In the genomic region with DNA sequence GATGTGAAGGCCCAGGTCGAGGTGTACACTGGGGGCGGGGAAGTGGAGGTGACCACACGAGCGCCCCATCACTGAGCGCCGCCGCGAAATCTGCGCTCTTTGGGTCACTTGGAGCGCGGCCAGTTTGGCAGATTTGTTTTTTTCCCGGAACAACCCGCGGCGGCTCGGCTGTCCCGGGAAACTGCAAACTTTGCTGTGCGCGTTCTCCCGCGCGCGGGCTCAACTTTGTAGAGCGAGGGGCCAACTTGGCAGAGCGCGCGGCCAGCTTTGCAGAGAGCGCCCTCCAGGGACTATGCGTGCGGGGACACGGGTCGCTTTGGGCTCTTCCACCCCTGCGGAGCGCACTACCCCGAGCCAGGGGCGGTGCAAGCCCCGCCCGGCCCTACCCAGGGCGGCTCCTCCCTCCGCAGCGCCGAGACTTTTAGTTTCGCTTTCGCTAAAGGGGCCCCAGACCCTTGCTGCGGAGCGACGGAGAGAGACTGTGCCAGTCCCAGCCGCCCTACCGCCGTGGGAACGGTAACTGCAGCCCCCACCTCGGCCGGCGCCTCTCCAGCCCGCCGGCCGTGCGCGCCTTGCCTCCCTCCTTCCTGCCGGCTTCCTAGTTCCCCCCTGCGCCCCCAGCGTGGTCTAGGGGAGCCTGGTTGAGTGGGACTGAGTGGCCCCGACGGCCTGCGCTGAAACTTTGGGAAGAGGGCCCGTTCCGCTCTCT, we compare ENCODE assay signal across 8 cellular contexts. TPM values are rescaled to one million over a fixed set of nuclear protein-coding genes. Genes with fewer than 3 reads are reported as not detected.
DNase-seq lines count a peak whose midpoint lies in the region; ATAC-seq and TF ChIP-seq lines count a peak whose summit lies in the region.

A gene (plus strand): TSS at position 450 of the 709 bp plus-strand sequence. CDS start 17,582 bp downstream, outside the sequence.

- TF ChIP-seq RAD21 in liver (IDR thresholded peaks at IDR 0.05), result no peak

- peak within 1 kb of the TSS; percentile 30 to 97 for H3K9ac ChIP-seq in liver (ENCODE audit: low read depth in 1 of 2, low read length in 2 of 2)

- DNase-seq in AG10803 (ENCODE audit: low read depth) (peak; percentile 65), NCI-H526 treated with DMSO at 0.1 percent for 48 hours (lab: John Stamatoyannopoulos, UW) (peak; percentile 10), dermis blood vessel endothelial cell (peak; percentile 79)
- peak; percentile 73 to 78 for DNase-seq in activated CD4-positive, alpha-beta T cell treated with anti-CD3 and anti-CD28 coated beads, Interleukin-2, amount 50 U/mL, for 4 hours
- peak; percentile 82 for DNase-seq in stimulated activated CD4-positive, alpha-beta T cell treated with anti-CD3 and anti-CD28 coated beads, Interleukin-4, amount 100 ng/mL, for 24 hours

- WGBS in liver, result under 1% methylated on average over 67 of the region's 67 CpGs

- peaks cover 4 to 28% (median 7%) of the 10 kb centered on the region in 4 donors for H3K4me1 ChIP-seq in liver (ENCODE audit: control insufficient read depth in 4 of 4, insufficient read depth in 4 of 4, low read length in 3 of 4)

- H3K27me3 ChIP-seq in liver (ENCODE audit: control insufficient read depth in 4 of 4, insufficient read depth in 4 of 4, low read length in 3 of 4), result no peaks in the 10 kb centered on the region

- peaks cover 0 to 3% (median 0%) of the 10 kb centered on the region in 4 donors for H3K36me3 ChIP-seq in liver (ENCODE audit: control insufficient read depth in 4 of 4, insufficient read depth in 3 of 4, low read depth in 1 of 4, low read length in 3 of 4)

- ATAC-seq in GM18868 (IDR thresholded peaks at IDR 0.05; ENCODE audit: unreplicated experiment) (peak; percentile 64), HG03103 (IDR thresholded peaks at IDR 0.05; ENCODE audit: low read depth, unreplicated experiment) (peak; percentile 64)

- peak within 1 kb of the TSS; percentile 99 for H3K4me3 ChIP-seq in AG10803 (ENCODE audit: low read length)
- H3K4me3 ChIP-seq in liver (ENCODE audit: low read depth in 1 of 3, low read length in 3 of 3), result peak within 1 kb of the TSS; percentile 77 to 95 (median 79)

- no peak; the same call in 1 of the 2 replicates for TF ChIP-seq CTCF in AG10803 (conservative IDR thresholded peaks at IDR 0.05; ENCODE audit: low read length)
- TF ChIP-seq CTCF in liver (IDR thresholded peaks at IDR 0.05; ENCODE audit: low read depth, low read length, missing input control), result peak; percentile 23

- H3K27ac ChIP-seq in liver (ENCODE audit: low read depth in 1 of 2, low read length in 2 of 2), result peak within 1 kb of the TSS; percentile 84 to 99

- no peaks in the 10 kb centered on the region for H3K9me3 ChIP-seq in liver (ENCODE audit: control insufficient read depth in 4 of 4, low read length in 3 of 4)

TF ChIP-seq in liver, 16 proteins besides CTCF, POLR2A, EP300 and RAD21:
- TF ChIP-seq NR2F2 (IDR thresholded peaks at IDR 0.05) (no peak), FOXA1 (IDR thresholded peaks at IDR 0.05) (no peak), FOXA2 (IDR thresholded peaks at IDR 0.05) (no peak), GABPA (IDR thresholded peaks at IDR 0.05 in 1 of 2, conservative IDR thresholded peaks at IDR 0.05 in 1 of 2) (no peak), HNF4A (conservative IDR thresholded peaks at IDR 0.05) (no peak), TAF1 (conservative IDR thresholded peaks at IDR 0.05) (peak; percentile 17), JUND (IDR thresholded peaks at IDR 0.05) (no peak), EGR1 (IDR thresholded peaks at IDR 0.05; ENCODE audit: low read depth in 2 of 2) (no peak), HNF4G (IDR thresholded peaks at IDR 0.05) (no peak), RXRA (IDR thresholded peaks at IDR 0.05) (peak in 1 of 2 donors; percentile 48), YY1 (IDR thresholded peaks at IDR 0.05) (peak; percentile 20), SP1 (IDR thresholded peaks at IDR 0.05) (no peak)
- TF ChIP-seq, protein P1, sequence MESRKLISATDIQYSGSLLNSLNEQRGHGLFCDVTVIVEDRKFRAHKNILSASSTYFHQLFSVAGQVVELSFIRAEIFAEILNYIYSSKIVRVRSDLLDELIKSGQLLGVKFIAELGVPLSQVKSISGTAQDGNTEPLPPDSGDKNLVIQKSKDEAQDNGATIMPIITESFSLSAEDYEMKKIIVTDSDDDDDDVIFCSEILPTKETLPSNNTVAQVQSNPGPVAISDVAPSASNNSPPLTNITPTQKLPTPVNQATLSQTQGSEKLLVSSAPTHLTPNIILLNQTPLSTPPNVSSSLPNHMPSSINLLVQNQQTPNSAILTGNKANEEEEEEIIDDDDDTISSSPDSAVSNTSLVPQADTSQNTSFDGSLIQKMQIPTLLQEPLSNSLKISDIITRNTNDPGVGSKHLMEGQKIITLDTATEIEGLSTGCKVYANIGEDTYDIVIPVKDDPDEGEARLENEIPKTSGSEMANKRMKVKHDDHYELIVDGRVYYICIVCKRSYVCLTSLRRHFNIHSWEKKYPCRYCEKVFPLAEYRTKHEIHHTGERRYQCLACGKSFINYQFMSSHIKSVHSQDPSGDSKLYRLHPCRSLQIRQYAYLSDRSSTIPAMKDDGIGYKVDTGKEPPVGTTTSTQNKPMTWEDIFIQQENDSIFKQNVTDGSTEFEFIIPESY (IDR thresholded peaks at IDR 0.05), result no peak
- TF ChIP-seq, protein P2, sequence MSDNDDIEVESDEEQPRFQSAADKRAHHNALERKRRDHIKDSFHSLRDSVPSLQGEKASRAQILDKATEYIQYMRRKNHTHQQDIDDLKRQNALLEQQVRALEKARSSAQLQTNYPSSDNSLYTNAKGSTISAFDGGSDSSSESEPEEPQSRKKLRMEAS (IDR thresholded peaks at IDR 0.05), result peak; percentile 31
- TF ChIP-seq, protein P3, sequence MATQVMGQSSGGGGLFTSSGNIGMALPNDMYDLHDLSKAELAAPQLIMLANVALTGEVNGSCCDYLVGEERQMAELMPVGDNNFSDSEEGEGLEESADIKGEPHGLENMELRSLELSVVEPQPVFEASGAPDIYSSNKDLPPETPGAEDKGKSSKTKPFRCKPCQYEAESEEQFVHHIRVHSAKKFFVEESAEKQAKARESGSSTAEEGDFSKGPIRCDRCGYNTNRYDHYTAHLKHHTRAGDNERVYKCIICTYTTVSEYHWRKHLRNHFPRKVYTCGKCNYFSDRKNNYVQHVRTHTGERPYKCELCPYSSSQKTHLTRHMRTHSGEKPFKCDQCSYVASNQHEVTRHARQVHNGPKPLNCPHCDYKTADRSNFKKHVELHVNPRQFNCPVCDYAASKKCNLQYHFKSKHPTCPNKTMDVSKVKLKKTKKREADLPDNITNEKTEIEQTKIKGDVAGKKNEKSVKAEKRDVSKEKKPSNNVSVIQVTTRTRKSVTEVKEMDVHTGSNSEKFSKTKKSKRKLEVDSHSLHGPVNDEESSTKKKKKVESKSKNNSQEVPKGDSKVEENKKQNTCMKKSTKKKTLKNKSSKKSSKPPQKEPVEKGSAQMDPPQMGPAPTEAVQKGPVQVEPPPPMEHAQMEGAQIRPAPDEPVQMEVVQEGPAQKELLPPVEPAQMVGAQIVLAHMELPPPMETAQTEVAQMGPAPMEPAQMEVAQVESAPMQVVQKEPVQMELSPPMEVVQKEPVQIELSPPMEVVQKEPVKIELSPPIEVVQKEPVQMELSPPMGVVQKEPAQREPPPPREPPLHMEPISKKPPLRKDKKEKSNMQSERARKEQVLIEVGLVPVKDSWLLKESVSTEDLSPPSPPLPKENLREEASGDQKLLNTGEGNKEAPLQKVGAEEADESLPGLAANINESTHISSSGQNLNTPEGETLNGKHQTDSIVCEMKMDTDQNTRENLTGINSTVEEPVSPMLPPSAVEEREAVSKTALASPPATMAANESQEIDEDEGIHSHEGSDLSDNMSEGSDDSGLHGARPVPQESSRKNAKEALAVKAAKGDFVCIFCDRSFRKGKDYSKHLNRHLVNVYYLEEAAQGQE (IDR thresholded peaks at IDR 0.05), result peak; percentile 21
- TF ChIP-seq, protein P4, sequence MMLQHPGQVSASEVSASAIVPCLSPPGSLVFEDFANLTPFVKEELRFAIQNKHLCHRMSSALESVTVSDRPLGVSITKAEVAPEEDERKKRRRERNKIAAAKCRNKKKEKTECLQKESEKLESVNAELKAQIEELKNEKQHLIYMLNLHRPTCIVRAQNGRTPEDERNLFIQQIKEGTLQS (IDR thresholded peaks at IDR 0.05), result no peak
TF ChIP-seq in liver: peak in this region for 5.

RNA-seq across cellular contexts. Expression of the gene that starts here (rescaled TPM):
- total RNA-seq in dermis blood vessel endothelial cell, result 64.5 and 71.8 TPM in 2 replicates
- 10 to 100 TPM in 1 of 2 donors, 1 to 10 TPM in 1; 8.8 to 25.0 TPM for total RNA-seq in liver
- polyA plus RNA-seq in liver, result 10 to 100 TPM in 1 of 2 donors, 1 to 10 TPM in 1; 9.9 to 12.9 TPM

Comparison
In these comparisons a context has a peak if more than half of its experiments do, and no peak if none do; other contexts are left out.
1. Peak in every context shown above with its lines: DNase-seq, ATAC-seq, H3K4me3 ChIP-seq and H3K27ac ChIP-seq.
2. DNase-seq: peak in every context shown above with its lines; median percentile 82 in stimulated activated CD4-positive, alpha-beta T cell treated with anti-CD3 and anti-CD28 coated beads, Interleukin-4, amount 100 ng/mL, for 24 hours; 79 in dermis blood vessel endothelial cell; 76 in activated CD4-positive, alpha-beta T cell treated with anti-CD3 and anti-CD28 coated beads, Interleukin-2, amount 50 U/mL, for 4 hours; 65 in AG10803; 10 in NCI-H526 treated with DMSO at 0.1 percent for 48 hours.